Comparison of ENCODE assay signal across 1 cellular context in the genomic region with DNA sequence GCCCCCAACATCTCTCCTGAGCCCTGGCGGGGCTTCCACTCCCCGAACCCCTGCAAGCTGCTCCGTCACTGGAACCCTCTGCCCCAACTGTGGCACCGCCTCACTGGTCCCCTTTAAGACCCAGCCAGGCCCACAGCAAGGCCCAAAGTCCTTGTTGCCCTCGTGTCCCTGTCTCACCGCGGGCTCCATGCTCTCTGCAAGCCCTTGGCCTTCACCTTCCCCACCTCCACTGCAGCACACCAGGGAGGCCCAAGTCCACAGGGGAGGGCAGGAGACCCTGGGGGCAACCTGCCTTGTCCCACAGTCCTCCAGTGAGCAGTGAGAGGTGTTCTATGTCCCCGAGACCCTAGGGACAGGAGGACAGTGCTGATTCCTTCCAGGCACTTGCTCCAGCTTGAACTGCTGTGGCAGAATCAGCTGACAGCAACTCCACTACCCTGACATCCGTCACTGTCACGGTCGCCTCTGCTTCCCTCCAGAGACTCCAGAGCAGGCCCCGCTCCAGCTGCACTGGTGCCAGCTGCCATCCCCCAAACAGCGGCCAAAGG.
A peak's percentile ranks its signal among the peaks of the same experiment; 100 is the strongest.
TF ChIP-seq lines count a peak whose summit lies in the region.

No MANE protein-coding gene starts in this region.

TF ChIP-seq in HepG2, 621 proteins besides CTCF, POLR2A, EP300 and RAD21 (continued from another document):
- TF ChIP-seq, protein P1, sequence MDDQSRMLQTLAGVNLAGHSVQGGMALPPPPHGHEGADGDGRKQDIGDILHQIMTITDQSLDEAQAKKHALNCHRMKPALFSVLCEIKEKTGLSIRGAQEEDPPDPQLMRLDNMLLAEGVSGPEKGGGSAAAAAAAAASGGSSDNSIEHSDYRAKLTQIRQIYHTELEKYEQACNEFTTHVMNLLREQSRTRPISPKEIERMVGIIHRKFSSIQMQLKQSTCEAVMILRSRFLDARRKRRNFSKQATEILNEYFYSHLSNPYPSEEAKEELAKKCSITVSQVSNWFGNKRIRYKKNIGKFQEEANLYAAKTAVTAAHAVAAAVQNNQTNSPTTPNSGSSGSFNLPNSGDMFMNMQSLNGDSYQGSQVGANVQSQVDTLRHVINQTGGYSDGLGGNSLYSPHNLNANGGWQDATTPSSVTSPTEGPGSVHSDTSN (CRISPR knock-in tag; IDR thresholded peaks at IDR 0.05; ENCODE audit: borderline replicate concordance): no peak
- TF ChIP-seq SALL1 (CRISPR knock-in tag; IDR thresholded peaks at IDR 0.05) (peak; percentile 43), HNF4G (IDR thresholded peaks at IDR 0.05; ENCODE audit: borderline replicate concordance, low read depth, low read length) (0 out of 2 replicates have a peak, but pooled peaks have one; percentile 11), HNF4G (CRISPR knock-in tag; IDR thresholded peaks at IDR 0.05; ENCODE audit: borderline replicate concordance, low read depth) (no peak), MBD4 (IDR thresholded peaks at IDR 0.05; ENCODE audit: borderline replicate concordance, low read length) (no peak), ZSCAN12 (CRISPR knock-in tag; IDR thresholded peaks at IDR 0.05) (no peak)
- TF ChIP-seq, protein P2, sequence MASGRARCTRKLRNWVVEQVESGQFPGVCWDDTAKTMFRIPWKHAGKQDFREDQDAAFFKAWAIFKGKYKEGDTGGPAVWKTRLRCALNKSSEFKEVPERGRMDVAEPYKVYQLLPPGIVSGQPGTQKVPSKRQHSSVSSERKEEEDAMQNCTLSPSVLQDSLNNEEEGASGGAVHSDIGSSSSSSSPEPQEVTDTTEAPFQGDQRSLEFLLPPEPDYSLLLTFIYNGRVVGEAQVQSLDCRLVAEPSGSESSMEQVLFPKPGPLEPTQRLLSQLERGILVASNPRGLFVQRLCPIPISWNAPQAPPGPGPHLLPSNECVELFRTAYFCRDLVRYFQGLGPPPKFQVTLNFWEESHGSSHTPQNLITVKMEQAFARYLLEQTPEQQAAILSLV (CRISPR knock-in tag; IDR thresholded peaks at IDR 0.05; ENCODE audit: borderline replicate concordance): no peak
- TF ChIP-seq, protein P3, sequence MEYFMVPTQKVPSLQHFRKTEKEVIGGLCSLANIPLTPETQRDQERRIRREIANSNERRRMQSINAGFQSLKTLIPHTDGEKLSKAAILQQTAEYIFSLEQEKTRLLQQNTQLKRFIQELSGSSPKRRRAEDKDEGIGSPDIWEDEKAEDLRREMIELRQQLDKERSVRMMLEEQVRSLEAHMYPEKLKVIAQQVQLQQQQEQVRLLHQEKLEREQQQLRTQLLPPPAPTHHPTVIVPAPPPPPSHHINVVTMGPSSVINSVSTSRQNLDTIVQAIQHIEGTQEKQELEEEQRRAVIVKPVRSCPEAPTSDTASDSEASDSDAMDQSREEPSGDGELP (IDR thresholded peaks at IDR 0.05; ENCODE audit: borderline replicate concordance, low read depth): peak; percentile 65; the same call in 1 of the 2 replicates
- TF ChIP-seq, protein P4, sequence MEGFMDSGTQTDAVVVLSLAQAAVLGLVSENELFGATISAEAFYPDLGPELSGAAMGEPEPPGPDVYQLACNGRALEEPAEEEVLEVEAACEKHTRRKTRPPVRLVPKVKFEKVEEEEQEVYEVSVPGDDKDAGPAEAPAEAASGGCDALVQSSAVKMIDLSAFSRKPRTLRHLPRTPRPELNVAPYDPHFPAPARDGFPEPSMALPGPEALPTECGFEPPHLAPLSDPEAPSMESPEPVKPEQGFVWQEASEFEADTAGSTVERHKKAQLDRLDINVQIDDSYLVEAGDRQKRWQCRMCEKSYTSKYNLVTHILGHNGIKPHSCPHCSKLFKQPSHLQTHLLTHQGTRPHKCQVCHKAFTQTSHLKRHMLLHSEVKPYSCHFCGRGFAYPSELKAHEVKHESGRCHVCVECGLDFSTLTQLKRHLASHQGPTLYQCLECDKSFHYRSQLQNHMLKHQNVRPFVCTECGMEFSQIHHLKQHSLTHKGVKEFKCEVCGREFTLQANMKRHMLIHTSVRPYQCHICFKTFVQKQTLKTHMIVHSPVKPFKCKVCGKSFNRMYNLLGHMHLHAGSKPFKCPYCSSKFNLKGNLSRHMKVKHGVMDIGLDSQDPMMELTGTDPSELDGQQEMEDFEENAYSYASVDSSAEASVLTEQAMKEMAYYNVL (CRISPR knock-in tag; IDR thresholded peaks at IDR 0.05; ENCODE audit: borderline replicate concordance): no peak
- TF ChIP-seq, protein P5, sequence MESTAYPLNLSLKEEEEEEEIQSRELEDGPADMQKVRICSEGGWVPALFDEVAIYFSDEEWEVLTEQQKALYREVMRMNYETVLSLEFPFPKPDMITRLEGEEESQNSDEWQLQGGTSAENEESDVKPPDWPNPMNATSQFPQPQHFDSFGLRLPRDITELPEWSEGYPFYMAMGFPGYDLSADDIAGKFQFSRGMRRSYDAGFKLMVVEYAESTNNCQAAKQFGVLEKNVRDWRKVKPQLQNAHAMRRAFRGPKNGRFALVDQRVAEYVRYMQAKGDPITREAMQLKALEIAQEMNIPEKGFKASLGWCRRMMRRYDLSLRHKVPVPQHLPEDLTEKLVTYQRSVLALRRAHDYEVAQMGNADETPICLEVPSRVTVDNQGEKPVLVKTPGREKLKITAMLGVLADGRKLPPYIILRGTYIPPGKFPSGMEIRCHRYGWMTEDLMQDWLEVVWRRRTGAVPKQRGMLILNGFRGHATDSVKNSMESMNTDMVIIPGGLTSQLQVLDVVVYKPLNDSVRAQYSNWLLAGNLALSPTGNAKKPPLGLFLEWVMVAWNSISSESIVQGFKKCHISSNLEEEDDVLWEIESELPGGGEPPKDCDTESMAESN (CRISPR knock-in tag; conservative IDR thresholded peaks at IDR 0.05): no peak
